In the genomic region with DNA sequence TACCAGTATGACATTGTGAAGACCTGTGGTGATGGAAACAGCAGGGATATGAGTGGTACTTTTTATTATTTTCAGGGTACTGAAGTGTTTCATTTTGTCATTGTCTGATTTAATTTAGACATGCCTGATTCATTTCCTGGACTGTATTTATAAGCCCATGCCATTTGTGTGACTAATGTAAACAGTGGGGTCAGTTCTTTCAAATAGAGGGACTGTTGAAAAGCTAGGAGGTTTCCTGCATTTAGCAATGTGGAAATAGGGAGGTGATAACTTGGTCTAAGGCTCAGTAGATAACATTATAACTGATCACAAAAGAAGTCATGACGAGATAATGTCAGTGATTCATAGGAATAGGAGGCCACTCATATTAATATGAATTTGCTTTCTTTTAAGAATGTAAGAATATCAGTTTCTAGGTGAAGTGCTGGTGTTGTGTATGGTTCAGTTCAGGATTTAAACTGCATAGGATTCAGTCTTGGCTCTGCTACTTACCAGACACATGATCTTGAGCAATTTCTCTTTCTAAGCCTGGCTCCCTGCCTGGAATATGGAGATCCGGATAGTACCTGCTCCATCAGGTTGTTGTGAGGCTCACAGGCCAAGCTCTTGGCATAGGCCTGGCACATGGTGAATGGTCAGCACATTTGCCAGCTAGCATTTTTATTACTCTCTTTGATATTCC, we compare ENCODE assay signal across 10 cellular contexts. TPM values are rescaled to one million over a fixed set of nuclear protein-coding genes. Genes with fewer than 3 reads are reported as not detected.
DNase-seq lines count a peak whose midpoint lies in the region; ATAC-seq, FAIRE-seq and TF ChIP-seq lines count a peak whose summit lies in the region.
"Had no signal": no experiment of that assay in that cellular context is flagged by ENCODE, and none has a peak within 500 bp of the region (broad histone marks: within the 10 kb centered on the region; RNA-seq: fewer than 3 reads in every experiment).

No MANE protein-coding gene starts in this region.

- H3K27ac Mint-ChIP-seq in stimulated activated naive B cell treated with anti-CD40 and anti-IgM and Interleukin-4, amounts not matched to agents 10 μg/mL and 1 μg/mL and 100 μg/mL, for 72 hours, result no peak overlapping the region

- ATAC-seq in GM21515 (IDR thresholded peaks at IDR 0.05; ENCODE audit: unreplicated experiment), result no peak
- no peak for ATAC-seq in stimulated activated naive B cell treated with anti-CD40 and anti-IgM and Interleukin-4, amounts not matched to agents 10 μg/mL and 1 μg/mL and 100 μg/mL, for 72 hours (replicated peaks)

- TF ChIP-seq CTCF in D721Med (IDR thresholded peaks at IDR 0.05; ENCODE audit: insufficient read depth, missing control alignments) (no peak), esophagus muscularis mucosa (IDR thresholded peaks at IDR 0.05) (no peak), BE2C (IDR thresholded peaks at IDR 0.05; ENCODE audit: low read depth, low read length) (no peak)

- no peak for TF ChIP-seq EP300 in esophagus muscularis mucosa (IDR thresholded peaks at IDR 0.05)

- DNase-seq in D721Med (ENCODE audit: insufficient read length, low spot score), result no peak
- DNase-seq in NCI-H69 (lab: John Stamatoyannopoulos, UW), result peak; percentile 16
- DNase-seq in esophagus muscularis mucosa (ENCODE audit: extremely low spot score), result no peak
- DNase-seq in pulmonary artery endothelial cell (ENCODE audit: low read depth, low spot score), result peak; percentile 86
- no peak for DNase-seq in stimulated activated naive B cell treated with anti-CD40 and anti-IgM and Interleukin-4, amounts not matched to agents 10 μg/mL and 1 μg/mL and 100 μg/mL, for 72 hours
- DNase-seq in BE2C, result no peak
- no peak for DNase-seq in putamen (ENCODE audit: low spot score)
- DNase-seq: NCI-H82, spleen had no signal

- H3K4me3 Mint-ChIP-seq in stimulated activated naive B cell treated with anti-CD40 and anti-IgM and Interleukin-4, amounts not matched to agents 10 μg/mL and 1 μg/mL and 100 μg/mL, for 72 hours, result no peak overlapping the region

- peak overlapping the region in 3 of 4 donors; percentile 11 to 62 (median 17) for H3K27ac ChIP-seq in esophagus muscularis mucosa (replicated peaks in 1 of 4)

- H3K27me3 ChIP-seq in esophagus muscularis mucosa (peaks cover 0 to 9% (median 0%) of the 10 kb centered on the region in 4 donors), BE2C (peaks cover 32% of the 10 kb centered on the region)

- H3K4me1 Mint-ChIP-seq in stimulated activated naive B cell treated with anti-CD40 and anti-IgM and Interleukin-4, amounts not matched to agents 10 μg/mL and 1 μg/mL and 100 μg/mL, for 72 hours, result peaks cover 0 to 4% of the 10 kb centered on the region in 2 donors

- 49% methylated on average over 2 of the region's 2 CpGs for WGBS in esophagus muscularis mucosa

- H3K9me3 Mint-ChIP-seq in stimulated activated naive B cell treated with anti-CD40 and anti-IgM and Interleukin-4, amounts not matched to agents 10 μg/mL and 1 μg/mL and 100 μg/mL, for 72 hours, result no peaks in the 10 kb centered on the region

- peaks cover 8 to 19% (median 12%) of the 10 kb centered on the region in 4 donors for H3K4me1 ChIP-seq in esophagus muscularis mucosa
- H3K4me1 ChIP-seq in BE2C, result no peaks in the 10 kb centered on the region

- no peak overlapping the region for H3K4me3 ChIP-seq in esophagus muscularis mucosa
- H3K4me3 ChIP-seq in BE2C (ENCODE audit: low read depth, low read length), result no peak overlapping the region
- H3K4me3 ChIP-seq: spleen had no signal

- TF ChIP-seq POLR2A in esophagus muscularis mucosa (IDR thresholded peaks at IDR 0.05; ENCODE audit: low read depth), result no peak

- H3K36me3 ChIP-seq in esophagus muscularis mucosa (no peaks in the 10 kb centered on the region), BE2C (no peaks in the 10 kb centered on the region)
- H3K36me3 ChIP-seq: spleen had no signal

- H3K9me3 ChIP-seq in esophagus muscularis mucosa (no peaks in the 10 kb centered on the region), BE2C (no peaks in the 10 kb centered on the region)
- H3K9me3 ChIP-seq: spleen had no signal

- intact Hi-C loops in esophagus muscularis mucosa (cut with DNase I), result no loop called here

- no peaks in the 10 kb centered on the region for H3K36me3 Mint-ChIP-seq in stimulated activated naive B cell treated with anti-CD40 and anti-IgM and Interleukin-4, amounts not matched to agents 10 μg/mL and 1 μg/mL and 100 μg/mL, for 72 hours

- peaks cover 8 to 14% of the 10 kb centered on the region in 2 donors for H3K27me3 Mint-ChIP-seq in stimulated activated naive B cell treated with anti-CD40 and anti-IgM and Interleukin-4, amounts not matched to agents 10 μg/mL and 1 μg/mL and 100 μg/mL, for 72 hours

- FAIRE-seq in D721Med (lab: Jason Lieb, UNC), result peak; percentile 11

RNA-seq across cellular contexts. Expression of a gene that starts 7.5 kb away (rescaled TPM):
- 1 to 10 TPM; 4.2 to 7.6 (median 5.9) TPM for total RNA-seq in esophagus muscularis mucosa
- 6.9 and 9.4 TPM in 2 replicates for total RNA-seq in pulmonary artery endothelial cell
- polyA plus RNA-seq in BE2C (2012; ENCODE audit: insufficient read depth, insufficient read length, low read depth), result 2.0 TPM

Comparison
In these comparisons a context has a peak if more than half of its experiments do, and no peak if none do; other contexts are left out.
1. DNase-seq: peak in NCI-H69 (single experiment) and pulmonary artery endothelial cell (single experiment); none in D721Med (single experiment), esophagus muscularis mucosa (single experiment), stimulated activated naive B cell treated with anti-CD40 and anti-IgM and Interleukin-4, amounts not matched to agents 10 μg/mL and 1 μg/mL and 100 μg/mL, for 72 hours (single experiment), BE2C (single experiment) and putamen (single experiment).